15 cellular contexts compared by ENCODE assay signal in genomic region chr18:50131591-50131990, GRCh38.
A peak's percentile ranks its signal among the peaks of the same experiment; 100 is the strongest.
DNase-seq lines count a peak whose midpoint lies in the region; ATAC-seq and TF ChIP-seq lines count a peak whose summit lies in the region.
"Had no signal": no experiment of that assay in that cellular context is flagged by ENCODE, and none has a peak within 500 bp of the region (broad histone marks: within the 10 kb centered on the region; RNA-seq: fewer than 3 reads in every experiment).

No MANE protein-coding gene starts in this region.

- no peak overlapping the region for H3K27ac Mint-ChIP-seq in stimulated activated memory B cell treated with anti-CD40 and anti-IgM and Interleukin-4, amounts not matched to agents 10 μg/mL and 1 μg/mL and 100 μg/mL, for 72 hours
- H3K27ac Mint-ChIP-seq: activated naive CD8-positive, alpha-beta T cell treated with anti-CD3 and anti-CD28 coated beads, Interleukin-2, amount 10 ng/mL, durations not matched to agents 7 days and 5 days; CD4-positive, alpha-beta T cell had no signal

- peaks cover 63% of the 10 kb centered on the region for H3K27me3 Mint-ChIP-seq in stimulated activated memory B cell treated with anti-CD40 and anti-IgM and Interleukin-4, amounts not matched to agents 10 μg/mL and 1 μg/mL and 100 μg/mL, for 72 hours

- no peak for TF ChIP-seq POLR2A in spleen (IDR thresholded peaks at IDR 0.05)

- intact Hi-C loops in PC-3 (cut with micrococcal nuclease) (no loop called here), spleen (cut with DNase I; ENCODE audit: low total_unique reads) (no loop called here)

- H3K4me3 ChIP-seq in PC-3 (ENCODE audit: low read length): no peak overlapping the region
- H3K4me3 ChIP-seq in smooth muscle cell: no peak overlapping the region
- H3K4me3 ChIP-seq in spleen: no peak overlapping the region
- H3K4me3 ChIP-seq: gastrocnemius medialis, psoas muscle had no signal

- H3K4me1 Mint-ChIP-seq in stimulated activated memory B cell treated with anti-CD40 and anti-IgM and Interleukin-4, amounts not matched to agents 10 μg/mL and 1 μg/mL and 100 μg/mL, for 72 hours: peaks cover 9% of the 10 kb centered on the region
- H3K4me1 Mint-ChIP-seq: activated naive CD8-positive, alpha-beta T cell treated with anti-CD3 and anti-CD28 coated beads, Interleukin-2, amount 10 ng/mL, durations not matched to agents 7 days and 5 days had no signal

- ATAC-seq in PC-3: no peak
- peak; percentile 82 for ATAC-seq in stimulated activated memory B cell treated with anti-CD40 and anti-IgM and Interleukin-4, amounts not matched to agents 10 μg/mL and 1 μg/mL and 100 μg/mL, for 72 hours
- ATAC-seq: gastrocnemius medialis, psoas muscle had no signal

- H3K4me2 ChIP-seq in PC-3 (ENCODE audit: low read length) (no peak overlapping the region), smooth muscle cell (no peak overlapping the region)

- H3K36me3 Mint-ChIP-seq in stimulated activated memory B cell treated with anti-CD40 and anti-IgM and Interleukin-4, amounts not matched to agents 10 μg/mL and 1 μg/mL and 100 μg/mL, for 72 hours: no peaks in the 10 kb centered on the region
- H3K36me3 Mint-ChIP-seq: activated naive CD8-positive, alpha-beta T cell treated with anti-CD3 and anti-CD28 coated beads, Interleukin-2, amount 10 ng/mL, durations not matched to agents 7 days and 5 days had no signal

- TF ChIP-seq CTCF in GM20000 (IDR thresholded peaks at IDR 0.05; ENCODE audit: extremely low read depth, missing control alignments) (no peak), PC-3 (conservative IDR thresholded peaks at IDR 0.05; ENCODE audit: low read depth, low read length) (no peak), smooth muscle cell (IDR thresholded peaks at IDR 0.05; ENCODE audit: borderline replicate concordance, insufficient read depth, poor library complexity, severe bottlenecking) (no peak), spleen (IDR thresholded peaks at IDR 0.05 in 8 of 11, conservative IDR thresholded peaks at IDR 0.05 in 3 of 11) (no peak)

- POLR2A ChIA-PET in PC-3 (lab: Charles Lee; ENCODE audit: unreplicated experiment): interaction anchor here (0.6 kb wide), 1 partner anchor 189 kb away, joined by 3 read pairs; no protein-coding TSS in a partner anchor

- no peaks in the 10 kb centered on the region; the same call in 1 of the 2 replicates for H3K4me1 ChIP-seq in PC-3 (ENCODE audit: insufficient read depth, low read length)
- no peaks in the 10 kb centered on the region for H3K4me1 ChIP-seq in smooth muscle cell (ENCODE audit: low read depth)
- no peaks in the 10 kb centered on the region for H3K4me1 ChIP-seq in spleen
- H3K4me1 ChIP-seq: gastrocnemius medialis, psoas muscle had no signal

- H2AFZ ChIP-seq in PC-3 (ENCODE audit: low read length) (no peak overlapping the region), smooth muscle cell (ENCODE audit: low read depth) (no peak overlapping the region)

- H3K27ac ChIP-seq in PC-3 (ENCODE audit: low read length) (no peak overlapping the region), smooth muscle cell (ENCODE audit: low read depth) (no peak overlapping the region), spleen (no peak overlapping the region)
- H3K27ac ChIP-seq: gastrocnemius medialis, HL-60, psoas muscle, VCaP had no signal

- no peak overlapping the region for H3K4me3 Mint-ChIP-seq in stimulated activated memory B cell treated with anti-CD40 and anti-IgM and Interleukin-4, amounts not matched to agents 10 μg/mL and 1 μg/mL and 100 μg/mL, for 72 hours
- H3K4me3 Mint-ChIP-seq: activated naive CD8-positive, alpha-beta T cell treated with anti-CD3 and anti-CD28 coated beads, Interleukin-2, amount 10 ng/mL, durations not matched to agents 7 days and 5 days; CD4-positive, alpha-beta T cell had no signal

- BruUV-seq in PC-3 (replicated peaks; lab: Mats Ljungman, UMichigan): no TSS peak

- DNase-seq in NOMO-1 treated with DMSO at 0.1 percent for 48 hours (lab: John Stamatoyannopoulos, UW; ENCODE audit: unreplicated experiment): peak; percentile 21
- DNase-seq in NOMO-1 treated with dmso at 0.1 percent for 144 hours (lab: John Stamatoyannopoulos, UW; ENCODE audit: unreplicated experiment): no peak
- DNase-seq in GM20000 (ENCODE audit: low spot score): peak; percentile 19
- DNase-seq in PC-3: peak; percentile 7
- no peak for DNase-seq in smooth muscle cell (lab: John Stamatoyannopoulos, UW; ENCODE audit: unreplicated experiment)
- no peak for DNase-seq in NCI-H446 treated with DMSO at 0.1 percent for 48 hours (lab: John Stamatoyannopoulos, UW)
- DNase-seq in spleen: no peak
- DNase-seq: activated naive CD8-positive, alpha-beta T cell treated with anti-CD3 and anti-CD28 coated beads, Interleukin-2, amount 10 ng/mL, durations not matched to agents 7 days and 5 days; CD4-positive, alpha-beta T cell; gastrocnemius medialis; psoas muscle; substantia nigra had no signal

- no peaks in the 10 kb centered on the region for H3K9me2 ChIP-seq in PC-3 (replicated peaks; ENCODE audit: low read length)

- no peaks in the 10 kb centered on the region for H3K9me3 Mint-ChIP-seq in stimulated activated memory B cell treated with anti-CD40 and anti-IgM and Interleukin-4, amounts not matched to agents 10 μg/mL and 1 μg/mL and 100 μg/mL, for 72 hours
- H3K9me3 Mint-ChIP-seq: activated naive CD8-positive, alpha-beta T cell treated with anti-CD3 and anti-CD28 coated beads, Interleukin-2, amount 10 ng/mL, durations not matched to agents 7 days and 5 days; CD4-positive, alpha-beta T cell had no signal

- H3K79me2 ChIP-seq in PC-3 (ENCODE audit: low read length): no peaks in the 10 kb centered on the region
- no peaks in the 10 kb centered on the region for H3K79me2 ChIP-seq in smooth muscle cell (ENCODE audit: low read depth)

- CTCF ChIA-PET in PC-3 (lab: Charles Lee): no interaction called here

- H3K9ac ChIP-seq in PC-3 (ENCODE audit: low read length) (no peak overlapping the region), smooth muscle cell (ENCODE audit: low read depth) (no peak overlapping the region)

- no peaks in the 10 kb centered on the region for H3K9me3 ChIP-seq in PC-3 (ENCODE audit: low read length)
- H3K9me3 ChIP-seq in smooth muscle cell (replicated peaks; ENCODE audit: low read depth): no peaks in the 10 kb centered on the region
- H3K9me3 ChIP-seq in spleen: no peaks in the 10 kb centered on the region
- H3K9me3 ChIP-seq: gastrocnemius medialis, psoas muscle had no signal

- no peaks in the 10 kb centered on the region for H3K36me3 ChIP-seq in PC-3 (ENCODE audit: low read depth, low read length)
- H3K36me3 ChIP-seq in smooth muscle cell (ENCODE audit: low read depth): no peaks in the 10 kb centered on the region
- H3K36me3 ChIP-seq in spleen: no peaks in the 10 kb centered on the region
- H3K36me3 ChIP-seq: gastrocnemius medialis had no signal

- H3F3A ChIP-seq in PC-3 (ENCODE audit: low read length, unreplicated experiment) (no peaks in the 10 kb centered on the region), smooth muscle cell (ENCODE audit: low read depth) (no peaks in the 10 kb centered on the region)

- H3K27me3 ChIP-seq in PC-3 (ENCODE audit: low read length) (no peaks in the 10 kb centered on the region), smooth muscle cell (ENCODE audit: low read depth) (peaks cover 7% of the 10 kb centered on the region), spleen (replicated peaks in 1 of 7) (peaks cover 0 to 32% (median 0%) of the 10 kb centered on the region in 7 donors)
- H3K27me3 ChIP-seq: gastrocnemius medialis had no signal

- H4K20me1 ChIP-seq in PC-3 (ENCODE audit: low read length) (no peaks in the 10 kb centered on the region), smooth muscle cell (ENCODE audit: low read depth) (no peaks in the 10 kb centered on the region)

Comparison
In these comparisons a context has a peak if more than half of its experiments do, and no peak if none do; other contexts are left out.
1. DNase-seq: peak in NOMO-1 treated with DMSO at 0.1 percent for 48 hours (single experiment), GM20000 (single experiment) and PC-3 (single experiment); none in NOMO-1 treated with dmso at 0.1 percent for 144 hours (single experiment), smooth muscle cell (single experiment), NCI-H446 treated with DMSO at 0.1 percent for 48 hours (single experiment) and spleen (single experiment).